24 cellular contexts compared by ENCODE assay signal in the genomic region with DNA sequence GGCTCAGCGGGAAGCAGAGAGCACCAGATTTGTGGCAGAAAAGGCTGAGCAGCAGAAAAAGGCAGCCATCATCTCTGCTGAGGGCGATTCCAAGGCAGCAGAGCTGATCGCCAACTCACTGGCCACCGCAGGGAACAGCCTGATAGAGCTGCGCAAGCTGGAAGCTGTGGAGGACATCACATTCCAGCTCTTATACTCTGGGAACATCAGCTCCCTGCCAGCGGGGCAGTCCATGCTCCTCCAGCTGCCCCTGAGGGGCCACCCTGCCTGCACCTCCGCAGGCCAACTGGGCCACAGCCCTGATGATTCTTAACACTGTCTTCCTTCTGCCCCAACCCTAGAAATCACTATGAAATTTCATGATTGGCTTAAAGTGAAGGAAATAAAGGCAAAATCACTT.
"Had no signal": no experiment of that assay in that cellular context is flagged by ENCODE, and none has a peak within 500 bp of the region (broad histone marks: within the 10 kb centered on the region; RNA-seq: fewer than 3 reads in every experiment).

No MANE protein-coding gene starts in this region.

- H3K4me1 Mint-ChIP-seq: activated CD4-positive, alpha-beta T cell treated with anti-CD3 and anti-CD28 coated beads for 36 hours; activated CD4-positive, alpha-beta T cell treated with anti-CD3 and anti-CD28 coated beads, Interleukin-2, amount 10 ng/mL, durations not matched to agents 24 days and 14 days; activated CD8-positive, alpha-beta memory T cell treated with anti-CD3 and anti-CD28 coated beads, Interleukin-2, amount 10 ng/mL, durations not matched to agents 7 days and 5 days; activated naive CD4-positive, alpha-beta T cell treated with anti-CD3 and anti-CD28 coated beads, Interleukin-2, amount 10 ng/mL, durations not matched to agents 7 days and 5 days; activated naive CD8-positive, alpha-beta T cell treated with anti-CD3 and anti-CD28 coated beads, Interleukin-2, amount 10 ng/mL, durations not matched to agents 7 days and 5 days; brain had no signal

- H3K4me3 Mint-ChIP-seq: activated CD4-positive, alpha-beta memory T cell treated with anti-CD3 and anti-CD28 coated beads for 36 hours; activated CD4-positive, alpha-beta T cell treated with anti-CD3 and anti-CD28 coated beads for 36 hours; activated CD4-positive, alpha-beta T cell treated with anti-CD3 and anti-CD28 coated beads, Interleukin-2, amount 10 ng/mL, durations not matched to agents 24 days and 14 days; activated CD8-positive, alpha-beta memory T cell treated with anti-CD3 and anti-CD28 coated beads, Interleukin-2, amount 10 ng/mL, durations not matched to agents 7 days and 5 days; activated CD8-positive, alpha-beta T cell treated with anti-CD3 and anti-CD28 coated beads, Interleukin-2, amount 10 ng/mL, durations not matched to agents 7 days and 5 days; activated naive CD4-positive, alpha-beta T cell treated with anti-CD3 and anti-CD28 coated beads, Interleukin-2, amount 10 ng/mL, durations not matched to agents 7 days and 5 days; activated naive CD8-positive, alpha-beta T cell treated with anti-CD3 and anti-CD28 coated beads, Interleukin-2, amount 10 ng/mL, durations not matched to agents 7 days and 5 days; activated T-cell treated with anti-CD3 and anti-CD28 coated beads, Interleukin-2, amount 50 U/mL, for 24 hours; activated T-cell treated with anti-CD3 and anti-CD28 coated beads, Interleukin-2, amount 50 U/mL, for 72 hours; brain had no signal

- H3K27ac Mint-ChIP-seq: activated CD4-positive, alpha-beta memory T cell treated with anti-CD3 and anti-CD28 coated beads for 36 hours; activated CD4-positive, alpha-beta T cell treated with anti-CD3 and anti-CD28 coated beads for 36 hours; activated CD4-positive, alpha-beta T cell treated with anti-CD3 and anti-CD28 coated beads, Interleukin-2, amount 10 ng/mL, durations not matched to agents 24 days and 14 days; activated CD8-positive, alpha-beta memory T cell treated with anti-CD3 and anti-CD28 coated beads, Interleukin-2, amount 10 ng/mL, durations not matched to agents 7 days and 5 days; activated CD8-positive, alpha-beta T cell treated with anti-CD3 and anti-CD28 coated beads, Interleukin-2, amount 10 ng/mL, durations not matched to agents 7 days and 5 days; activated naive CD4-positive, alpha-beta T cell treated with anti-CD3 and anti-CD28 coated beads, Interleukin-2, amount 10 ng/mL, durations not matched to agents 7 days and 5 days; activated naive CD8-positive, alpha-beta T cell treated with anti-CD3 and anti-CD28 coated beads, Interleukin-2, amount 10 ng/mL, durations not matched to agents 7 days and 5 days; activated T-cell treated with anti-CD3 and anti-CD28 coated beads, Interleukin-2, amount 50 U/mL, for 24 hours; activated T-cell treated with anti-CD3 and anti-CD28 coated beads, Interleukin-2, amount 50 U/mL, for 72 hours; brain had no signal

- DNase-seq: activated CD4-positive, alpha-beta memory T cell treated with anti-CD3 and anti-CD28 coated beads for 36 hours; activated CD4-positive, alpha-beta T cell treated with anti-CD3 and anti-CD28 coated beads for 36 hours; activated CD4-positive, alpha-beta T cell treated with anti-CD3 and anti-CD28 coated beads, Interleukin-2, amount 10 ng/mL, durations not matched to agents 24 days and 14 days; activated CD4-positive, CD25-positive, alpha-beta regulatory T cell; activated CD4-positive, CD25-positive, alpha-beta regulatory T cell treated with anti-CD3 and anti-CD28 coated beads, Interleukin-2, amount 50 U/mL, for 72 hours; activated CD8-positive, alpha-beta memory T cell treated with anti-CD3 and anti-CD28 coated beads, Interleukin-2, amount 10 ng/mL, durations not matched to agents 7 days and 5 days; activated CD8-positive, alpha-beta memory T cell treated with anti-CD3 and anti-CD28 coated beads, Interleukin-2, amount 50 U/mL, for 4 hours; activated CD8-positive, alpha-beta T cell treated with anti-CD3 and anti-CD28 coated beads, Interleukin-2, amount 10 ng/mL, durations not matched to agents 7 days and 5 days; activated gamma-delta T cell; activated naive CD4-positive, alpha-beta T cell; activated naive CD4-positive, alpha-beta T cell treated with anti-CD3 and anti-CD28 coated beads, Interleukin-2, amount 10 ng/mL, durations not matched to agents 7 days and 5 days; activated naive CD8-positive, alpha-beta T cell treated with anti-CD3 and anti-CD28 coated beads, Interleukin-2, amount 10 ng/mL, durations not matched to agents 7 days and 5 days; activated T-cell treated with anti-CD3 and anti-CD28 coated beads, Interleukin-2, amount 50 U/mL, for 24 hours; activated T-cell treated with anti-CD3 and anti-CD28 coated beads, Interleukin-2, amount 50 U/mL, for 72 hours; caudate nucleus; colonic mucosa; effector CD8-positive, alpha-beta T cell; esophagus squamous epithelium; foreskin melanocyte; T-helper 1 cell; T-helper 2 cell had no signal

- H3K9me3 Mint-ChIP-seq: activated CD4-positive, alpha-beta memory T cell treated with anti-CD3 and anti-CD28 coated beads for 36 hours; activated CD4-positive, alpha-beta T cell treated with anti-CD3 and anti-CD28 coated beads, Interleukin-2, amount 10 ng/mL, durations not matched to agents 24 days and 14 days; activated naive CD4-positive, alpha-beta T cell treated with anti-CD3 and anti-CD28 coated beads, Interleukin-2, amount 10 ng/mL, durations not matched to agents 7 days and 5 days; activated naive CD4-positive, alpha-beta T cell treated with anti-CD3 and anti-CD28 coated beads, Interleukin-2, amount 50 U/mL, for 72 hours; activated naive CD8-positive, alpha-beta T cell treated with anti-CD3 and anti-CD28 coated beads, Interleukin-2, amount 10 ng/mL, durations not matched to agents 7 days and 5 days; activated T-cell treated with anti-CD3 and anti-CD28 coated beads, Interleukin-2, amount 50 U/mL, for 24 hours; activated T-cell treated with anti-CD3 and anti-CD28 coated beads, Interleukin-2, amount 50 U/mL, for 72 hours; brain had no signal

- H3K27me3 Mint-ChIP-seq: activated CD4-positive, alpha-beta memory T cell treated with anti-CD3 and anti-CD28 coated beads for 36 hours; activated CD4-positive, alpha-beta T cell treated with anti-CD3 and anti-CD28 coated beads for 36 hours; activated CD4-positive, alpha-beta T cell treated with anti-CD3 and anti-CD28 coated beads, Interleukin-2, amount 10 ng/mL, durations not matched to agents 24 days and 14 days; activated CD8-positive, alpha-beta memory T cell treated with anti-CD3 and anti-CD28 coated beads, Interleukin-2, amount 10 ng/mL, durations not matched to agents 7 days and 5 days; activated naive CD4-positive, alpha-beta T cell treated with anti-CD3 and anti-CD28 coated beads, Interleukin-2, amount 10 ng/mL, durations not matched to agents 7 days and 5 days; activated naive CD8-positive, alpha-beta T cell treated with anti-CD3 and anti-CD28 coated beads, Interleukin-2, amount 10 ng/mL, durations not matched to agents 7 days and 5 days; activated T-cell treated with anti-CD3 and anti-CD28 coated beads, Interleukin-2, amount 50 U/mL, for 24 hours; brain had no signal

- ATAC-seq: activated CD4-positive, alpha-beta T cell treated with anti-CD3 and anti-CD28 coated beads for 36 hours; activated CD8-positive, alpha-beta memory T cell treated with anti-CD3 and anti-CD28 coated beads, Interleukin-2, amount 10 ng/mL, durations not matched to agents 7 days and 5 days; activated CD8-positive, alpha-beta T cell treated with anti-CD3 and anti-CD28 coated beads, Interleukin-2, amount 10 ng/mL, durations not matched to agents 7 days and 5 days; activated naive CD4-positive, alpha-beta T cell treated with anti-CD3 and anti-CD28 coated beads, Interleukin-2, amount 50 U/mL, for 72 hours; activated T-cell treated with anti-CD3 and anti-CD28 coated beads, Interleukin-2, amount 50 U/mL, for 72 hours; gastroesophageal sphincter had no signal
